In genomic region chr9:109139851-109140250, GRCh38 we compare ENCODE assay signal across 27 cellular contexts. TPM values are rescaled to one million over a fixed set of nuclear protein-coding genes. Genes with fewer than 3 reads are reported as not detected.
"Had no signal": no experiment of that assay in that cellular context is flagged by ENCODE, and none has a peak within 500 bp of the region (broad histone marks: within the 10 kb centered on the region; RNA-seq: fewer than 3 reads in every experiment).

No MANE protein-coding gene starts in this region.

- ATAC-seq: activated naive CD4-positive, alpha-beta T cell treated with anti-CD3 and anti-CD28 coated beads, Interleukin-2, amount 50 U/mL, for 72 hours; activated naive CD8-positive, alpha-beta T cell treated with anti-CD3 and anti-CD28 coated beads, Interleukin-2, amount 50 U/mL, for 24 hours; activated T-cell treated with anti-CD3 and anti-CD28 coated beads, Interleukin-2, amount 50 U/mL, for 4 hours; body of pancreas; PC-3; T-helper 17 cell had no signal

- H3K4me3 ChIP-seq: ascending aorta, body of pancreas, cardiac muscle cell, SJSA1 had no signal

- H3K36me3 ChIP-seq: ascending aorta, cardiac muscle cell, SJSA1 had no signal

- H3K27me3 ChIP-seq: ascending aorta, body of pancreas, cardiac muscle cell, SJSA1 had no signal

- H3K9me3 ChIP-seq: ascending aorta, body of pancreas, SJSA1 had no signal

- H3K4me1 ChIP-seq: ascending aorta, body of pancreas had no signal

- H3K27ac ChIP-seq: ascending aorta, body of pancreas, cardiac muscle cell, SJSA1, VCaP had no signal

- FAIRE-seq: RCC 7860, TTC549 had no signal

- DNase-seq: activated CD4-positive, alpha-beta memory T cell treated with anti-CD3 and anti-CD28 coated beads for 36 hours; activated CD4-positive, alpha-beta T cell treated with anti-CD3 and anti-CD28 coated beads, Interleukin-2, amount 10 ng/mL, durations not matched to agents 7 days and 5 days; activated CD4-positive, CD25-positive, alpha-beta regulatory T cell; activated CD8-positive, alpha-beta memory T cell treated with anti-CD3 and anti-CD28 coated beads for 24 hours; activated effector memory CD4-positive, alpha-beta T cell treated with anti-CD3 and anti-CD28 coated beads, Interleukin-2, amount 50 U/mL, for 16 hours; activated naive CD4-positive, alpha-beta T cell treated with Interleukin-2 at 50 U/mL for 16 hours; activated naive CD8-positive, alpha-beta T cell treated with anti-CD3 and anti-CD28 coated beads, Interleukin-2, amount 50 U/mL, for 24 hours; activated T-cell treated with anti-CD3 and anti-CD28 coated beads, Interleukin-2, amount 50 U/mL, for 4 hours; amniotic stem cell; body of pancreas; MM.1S; NCI-H146; NCI-H187 treated with DMSO at 0.1 percent for 48 hours; NCI-H2081 treated with DMSO at 0.1 percent for 48 hours; NCI-H446; NCI-H524; PC-3; SHP77; T-helper 17 cell; T1000 had no signal

RNA-seq across cellular contexts. Expression of gene FRRS1L, which starts 27.2 kb away (rescaled TPM):
- total RNA-seq: activated CD4-positive, alpha-beta memory T cell treated with anti-CD3 and anti-CD28 coated beads for 36 hours; activated CD4-positive, alpha-beta T cell treated with anti-CD3 and anti-CD28 coated beads, Interleukin-2, amount 10 ng/mL, durations not matched to agents 7 days and 5 days; activated naive CD4-positive, alpha-beta T cell treated with anti-CD3 and anti-CD28 coated beads, Interleukin-2, amount 50 U/mL, for 72 hours; PC-3; SJSA1; T-helper 17 cell had no signal
